Comparison of ENCODE assay signal across 9 cellular contexts in genomic region chr3:186241910-186242821, GRCh38.
DNase-seq lines count a peak whose midpoint lies in the region; ATAC-seq and TF ChIP-seq lines count a peak whose summit lies in the region.
"Had no signal": no experiment of that assay in that cellular context is flagged by ENCODE, and none has a peak within 500 bp of the region (broad histone marks: within the 10 kb centered on the region; RNA-seq: fewer than 3 reads in every experiment).

No MANE protein-coding gene starts in this region.

- no peak for TF ChIP-seq EP300 in suprapubic skin (IDR thresholded peaks at IDR 0.05)

- H3K27me3 Mint-ChIP-seq in naive thymus-derived CD4-positive, alpha-beta T cell, result peaks cover 0 to 10% (median 4%) of the 10 kb centered on the region in 5 donors
- H3K27me3 Mint-ChIP-seq: IgD-negative memory B cell had no signal

- H3K36me3 Mint-ChIP-seq in naive thymus-derived CD4-positive, alpha-beta T cell, result no peaks in the 10 kb centered on the region
- H3K36me3 Mint-ChIP-seq: IgD-negative memory B cell had no signal

- ATAC-seq in GM18508 (IDR thresholded peaks at IDR 0.05; ENCODE audit: insufficient read depth, unreplicated experiment) (peak; percentile 59), HG02970 (IDR thresholded peaks at IDR 0.05; ENCODE audit: low FRiP score, unreplicated experiment) (peak; percentile 85)
- peak; percentile 92 for ATAC-seq in naive thymus-derived CD4-positive, alpha-beta T cell

- DNase-seq in AG08395 (ENCODE audit: low spot score) (peak; percentile 47), NCI-H2227 (lab: John Stamatoyannopoulos, UW; ENCODE audit: unreplicated experiment) (peak; percentile 22), fibroblast of gingiva (ENCODE audit: low read depth) (peak; percentile 37), suprapubic skin (ENCODE audit: low spot score in 2 of 2) (no peak)
- DNase-seq in activated CD8-positive, alpha-beta memory T cell treated with anti-CD3 and anti-CD28 coated beads for 48 hours (ENCODE audit: low read depth in 2 of 3, low spot score in 2 of 3), result peak in 2 of 3 experiments; percentile 33 to 44
- DNase-seq in naive thymus-derived CD4-positive, alpha-beta T cell, result peak in 3 of 9 donors; percentile 23 to 46 (median 31)

- 31% methylated on average over 21 of the region's 21 CpGs for WGBS in suprapubic skin

- no peak overlapping the region for H3K27ac Mint-ChIP-seq in naive thymus-derived CD4-positive, alpha-beta T cell
- H3K27ac Mint-ChIP-seq: IgD-negative memory B cell had no signal

- TF ChIP-seq POLR2A in suprapubic skin (IDR thresholded peaks at IDR 0.05), result no peak

- no peaks in the 10 kb centered on the region for H3K9me3 ChIP-seq in naive thymus-derived CD4-positive, alpha-beta T cell (ENCODE audit: control insufficient read depth in 2 of 3, low read length in 3 of 3)
- no peaks in the 10 kb centered on the region for H3K9me3 ChIP-seq in suprapubic skin

- H3K4me3 Mint-ChIP-seq in naive thymus-derived CD4-positive, alpha-beta T cell, result peak overlapping the region in 6 of 10 donors; percentile 12 to 63 (median 19)

- no peaks in the 10 kb centered on the region for H3K9me3 Mint-ChIP-seq in naive thymus-derived CD4-positive, alpha-beta T cell
- H3K9me3 Mint-ChIP-seq: IgD-negative memory B cell had no signal

- peak in 1 of 2 donors; percentile 31 for TF ChIP-seq CTCF in suprapubic skin (IDR thresholded peaks at IDR 0.05)

- POLR2A ChIA-PET in naive thymus-derived CD4-positive, alpha-beta T cell (lab: Charles Lee), result no interaction called here

- H3K36me3 ChIP-seq in naive thymus-derived CD4-positive, alpha-beta T cell (ENCODE audit: control insufficient read depth in 2 of 3, insufficient read depth in 3 of 3, low read length in 3 of 3), result no peaks in the 10 kb centered on the region
- H3K36me3 ChIP-seq in suprapubic skin, result no peaks in the 10 kb centered on the region

- CTCF ChIA-PET in naive thymus-derived CD4-positive, alpha-beta T cell (lab: Charles Lee), result interaction anchor here (1.0 to 1.5 kb wide), 2 partner anchors 260 to 300 kb away, joined by 3 read pairs; no protein-coding TSS in a partner anchor

- peaks cover 0 to 12% (median 0%) of the 10 kb centered on the region in 7 donors for H3K4me1 Mint-ChIP-seq in naive thymus-derived CD4-positive, alpha-beta T cell

- no peaks in the 10 kb centered on the region for H3K4me1 ChIP-seq in naive thymus-derived CD4-positive, alpha-beta T cell (ENCODE audit: control insufficient read depth in 2 of 2, insufficient read depth in 2 of 2, low read length in 2 of 2)
- peaks cover 13% of the 10 kb centered on the region for H3K4me1 ChIP-seq in suprapubic skin

- no peak overlapping the region for H3K4me3 ChIP-seq in naive thymus-derived CD4-positive, alpha-beta T cell (ENCODE audit: low read length)
- H3K4me3 ChIP-seq in suprapubic skin, result peak overlapping the region; percentile 31

- intact Hi-C loops in naive thymus-derived CD4-positive, alpha-beta T cell (cut with micrococcal nuclease), result loop anchor here (1.0 to 2.0 kb wide), 2 partner anchors 133 to 259 kb away; partner anchors contain the start of gene ETV5 (in 1 of the 2)

- H3K27me3 ChIP-seq in naive thymus-derived CD4-positive, alpha-beta T cell (ENCODE audit: control insufficient read depth in 2 of 2, insufficient read depth in 2 of 2, low read length in 2 of 2), result no peaks in the 10 kb centered on the region
- no peaks in the 10 kb centered on the region for H3K27me3 ChIP-seq in suprapubic skin

- H3K27ac ChIP-seq in naive thymus-derived CD4-positive, alpha-beta T cell (ENCODE audit: low read depth, low read length), result no peak overlapping the region
- no peak overlapping the region for H3K27ac ChIP-seq in suprapubic skin

Comparison
In these comparisons a context has a peak if more than half of its experiments do, and no peak if none do; other contexts are left out.
1. DNase-seq: peak in AG08395 (single experiment), NCI-H2227 (single experiment), activated CD8-positive, alpha-beta memory T cell treated with anti-CD3 and anti-CD28 coated beads for 48 hours (2 of 3) and fibroblast of gingiva (single experiment); none in suprapubic skin (0 of 2).
2. Peak in every context shown above with its lines, with median percentiles within 50 percentile points of each other: ATAC-seq.